In genomic region chr1:40796939-40797667, GRCh38 we compare ENCODE assay signal across 2 cellular contexts.
TF ChIP-seq lines count a peak whose summit lies in the region.

No MANE protein-coding gene starts in this region.

TF ChIP-seq in IMR-90, 13 proteins besides CTCF, POLR2A, EP300 and RAD21:
- no peak for TF ChIP-seq RCOR1 (IDR thresholded peaks at IDR 0.05; ENCODE audit: insufficient replicate concordance, low read length)
- no peak for TF ChIP-seq BHLHE40 (IDR thresholded peaks at IDR 0.05; ENCODE audit: low read depth, low read length)
- no peak for TF ChIP-seq NFE2L2 (IDR thresholded peaks at IDR 0.05; ENCODE audit: low read depth, low read length)
- no peak for TF ChIP-seq MAFK (IDR thresholded peaks at IDR 0.05; ENCODE audit: low read depth, low read length)
- no peak for TF ChIP-seq ELK1 (IDR thresholded peaks at IDR 0.05; ENCODE audit: borderline replicate concordance, low read depth, low read length)
- no peak for TF ChIP-seq FOS (IDR thresholded peaks at IDR 0.05; ENCODE audit: low read depth, low read length)
- no peak for TF ChIP-seq RFX5 (IDR thresholded peaks at IDR 0.05; ENCODE audit: low read depth, low read length)
- no peak for TF ChIP-seq MAZ (IDR thresholded peaks at IDR 0.05; ENCODE audit: borderline replicate concordance, low read depth, low read length)
- no peak for TF ChIP-seq USF2 (IDR thresholded peaks at IDR 0.05; ENCODE audit: low read depth, low read length)
- TF ChIP-seq CHD1 (IDR thresholded peaks at IDR 0.05; ENCODE audit: low read depth, low read length): no peak
- TF ChIP-seq SMC3 (IDR thresholded peaks at IDR 0.05; ENCODE audit: low read depth, low read length): no peak
- TF ChIP-seq MXI1 (IDR thresholded peaks at IDR 0.05; ENCODE audit: borderline replicate concordance, low read depth, low read length): no peak
- no peak for TF ChIP-seq CEBPB (IDR thresholded peaks at IDR 0.05; ENCODE audit: low read depth, low read length)
TF ChIP-seq in IMR-90: peak in this region for 0.

TF ChIP-seq in K562, 482 proteins besides CTCF, POLR2A, EP300 and RAD21:
- TF ChIP-seq GATAD2B (IDR thresholded peaks at IDR 0.05; ENCODE audit: borderline replicate concordance) (no peak), ZNF778 (CRISPR knock-in tag; IDR thresholded peaks at IDR 0.05) (no peak), ZNF134 (CRISPR knock-in tag; conservative IDR thresholded peaks at IDR 0.05) (peak; percentile 64), ZFP36 (IDR thresholded peaks at IDR 0.05; ENCODE audit: low read depth, low read length, partially characterized antibody) (no peak)
